In genomic region chr6:127855542-127856159, GRCh38 we compare ENCODE assay signal across 9 cellular contexts.
A peak's percentile ranks its signal among the peaks of the same experiment; 100 is the strongest.
DNase-seq lines count a peak whose midpoint lies in the region; ATAC-seq and TF ChIP-seq lines count a peak whose summit lies in the region.
"Had no signal": no experiment of that assay in that cellular context is flagged by ENCODE, and none has a peak within 500 bp of the region (broad histone marks: within the 10 kb centered on the region; RNA-seq: fewer than 3 reads in every experiment).

No MANE protein-coding gene starts in this region.

- TF ChIP-seq CTCF in KMS-11 (conservative IDR thresholded peaks at IDR 0.05; ENCODE audit: low read depth, low read length) = 0 out of 2 replicates have a peak, but pooled peaks have one; percentile 20

- peak overlapping the region; percentile 2 for H3K4me3 Mint-ChIP-seq in stimulated activated effector memory CD8-positive, alpha-beta T cell treated with anti-CD3 and anti-CD28 coated beads, Interleukin-12 subunit alpha, Interleukin-12 subunit beta, amount 100 ng/mL, for 72 hours

- ATAC-seq in stimulated activated effector memory CD8-positive, alpha-beta T cell treated with anti-CD3 and anti-CD28 coated beads, Interleukin-12 subunit alpha, Interleukin-12 subunit beta, amount 100 ng/mL, for 72 hours = peak; percentile 64
- no peak for ATAC-seq in HG03196 (IDR thresholded peaks at IDR 0.05; ENCODE audit: unreplicated experiment)
- ATAC-seq: K562 had no signal

- peaks cover 43% of the 10 kb centered on the region for H3K4me1 Mint-ChIP-seq in stimulated activated effector memory CD8-positive, alpha-beta T cell treated with anti-CD3 and anti-CD28 coated beads, Interleukin-12 subunit alpha, Interleukin-12 subunit beta, amount 100 ng/mL, for 72 hours

- no peak overlapping the region for H2AFZ ChIP-seq in KMS-11 (ENCODE audit: low read depth)

- DNase-seq in ELR (ENCODE audit: low read depth) (peak; percentile 58), inferior parietal cortex (ENCODE audit: extremely low spot score) (peak; percentile 78), NCI-H526 treated with DMSO at 0.1 percent for 48 hours (lab: John Stamatoyannopoulos, UW) (no peak), NCI-H446 treated with DMSO at 0.1 percent for 48 hours (lab: John Stamatoyannopoulos, UW) (no peak)
- DNase-seq in activated naive CD4-positive, alpha-beta T cell treated with Interleukin-2 at 50 U/mL for 16 hours = peak; percentile 54
- DNase-seq in stimulated activated effector memory CD8-positive, alpha-beta T cell treated with anti-CD3 and anti-CD28 coated beads, Interleukin-12 subunit alpha, Interleukin-12 subunit beta, amount 100 ng/mL, for 72 hours (ENCODE audit: low spot score in 2 of 2) = no peak

- 0 out of 2 replicates have a peak, but pooled peaks cover 10% of the 10 kb centered on the region for H4K20me1 ChIP-seq in KMS-11 (ENCODE audit: insufficient read depth)

- no peak overlapping the region for H3K4me3 ChIP-seq in KMS-11 (IDR thresholded peaks at IDR 0.05; ENCODE audit: insufficient read depth, low read depth, low read length)
- H3K4me3 ChIP-seq: K562 had no signal

- H3K27ac Mint-ChIP-seq in stimulated activated effector memory CD8-positive, alpha-beta T cell treated with anti-CD3 and anti-CD28 coated beads, Interleukin-12 subunit alpha, Interleukin-12 subunit beta, amount 100 ng/mL, for 72 hours = peak overlapping the region; percentile 40

- no peak overlapping the region for H3K27ac ChIP-seq in KMS-11

- peaks cover 42% of the 10 kb centered on the region for H3K36me3 Mint-ChIP-seq in stimulated activated effector memory CD8-positive, alpha-beta T cell treated with anti-CD3 and anti-CD28 coated beads, Interleukin-12 subunit alpha, Interleukin-12 subunit beta, amount 100 ng/mL, for 72 hours

- H3K27me3 ChIP-seq in KMS-11 (ENCODE audit: insufficient read depth, low read depth) = no peaks in the 10 kb centered on the region

- H3K79me2 ChIP-seq in KMS-11 (ENCODE audit: insufficient read depth, low read depth) = peaks cover 100% of the 10 kb centered on the region

- no peaks in the 10 kb centered on the region for H3K36me3 ChIP-seq in KMS-11 (ENCODE audit: insufficient read depth)

- H3K4me2 ChIP-seq in KMS-11 = no peak overlapping the region

- H3K4me1 ChIP-seq in KMS-11 (ENCODE audit: low read depth, poor library complexity, severe bottlenecking) = peaks cover 65% of the 10 kb centered on the region

- no peaks in the 10 kb centered on the region for H3K9me3 Mint-ChIP-seq in stimulated activated effector memory CD8-positive, alpha-beta T cell treated with anti-CD3 and anti-CD28 coated beads, Interleukin-12 subunit alpha, Interleukin-12 subunit beta, amount 100 ng/mL, for 72 hours

- no peak overlapping the region for H3K9ac ChIP-seq in KMS-11

Comparison
In these comparisons a context has a peak if more than half of its experiments do, and no peak if none do; other contexts are left out.
1. DNase-seq: peak in ELR (single experiment), activated naive CD4-positive, alpha-beta T cell treated with Interleukin-2 at 50 U/mL for 16 hours (single experiment) and inferior parietal cortex (single experiment); none in stimulated activated effector memory CD8-positive, alpha-beta T cell treated with anti-CD3 and anti-CD28 coated beads, Interleukin-12 subunit alpha, Interleukin-12 subunit beta, amount 100 ng/mL, for 72 hours (0 of 2), NCI-H526 treated with DMSO at 0.1 percent for 48 hours (single experiment) and NCI-H446 treated with DMSO at 0.1 percent for 48 hours (single experiment).